In the genomic region with DNA sequence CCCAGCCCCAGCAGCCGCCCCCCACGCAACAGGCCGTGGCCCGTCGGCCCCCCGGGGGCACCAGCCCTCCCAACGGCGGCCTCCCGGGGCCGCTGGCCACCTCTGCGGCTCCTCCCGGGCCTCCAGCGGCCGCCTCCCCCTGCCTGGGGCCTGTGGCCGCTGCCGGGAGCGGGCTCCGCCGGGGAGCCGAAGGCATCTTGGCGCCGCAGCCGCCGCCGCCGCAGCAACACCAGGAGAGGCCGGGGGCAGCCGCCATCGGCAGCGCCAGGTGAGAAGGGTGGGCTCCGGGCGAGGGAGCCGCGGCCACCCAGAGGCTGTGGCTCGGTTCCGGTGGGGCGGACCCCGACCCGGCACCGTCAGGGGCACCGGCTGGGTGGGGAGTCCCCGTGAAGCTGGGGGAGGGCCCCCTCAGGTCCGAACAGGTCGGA, we compare ENCODE assay signal across 1 cellular context.
A peak's percentile ranks its signal among the peaks of the same experiment; 100 is the strongest.
TF ChIP-seq lines count a peak whose summit lies in the region.

No MANE protein-coding gene starts in this region.

TF ChIP-seq in GM12878, 131 proteins besides CTCF, POLR2A, EP300 and RAD21 (continued from another document):
- no peak for TF ChIP-seq BRCA1 (IDR thresholded peaks at IDR 0.05; ENCODE audit: low read depth, low read length)
- TF ChIP-seq NFIC (IDR thresholded peaks at IDR 0.05; ENCODE audit: low read depth, low read length): no peak
- no peak for TF ChIP-seq PAX8 (IDR thresholded peaks at IDR 0.05)
- TF ChIP-seq, protein P1, sequence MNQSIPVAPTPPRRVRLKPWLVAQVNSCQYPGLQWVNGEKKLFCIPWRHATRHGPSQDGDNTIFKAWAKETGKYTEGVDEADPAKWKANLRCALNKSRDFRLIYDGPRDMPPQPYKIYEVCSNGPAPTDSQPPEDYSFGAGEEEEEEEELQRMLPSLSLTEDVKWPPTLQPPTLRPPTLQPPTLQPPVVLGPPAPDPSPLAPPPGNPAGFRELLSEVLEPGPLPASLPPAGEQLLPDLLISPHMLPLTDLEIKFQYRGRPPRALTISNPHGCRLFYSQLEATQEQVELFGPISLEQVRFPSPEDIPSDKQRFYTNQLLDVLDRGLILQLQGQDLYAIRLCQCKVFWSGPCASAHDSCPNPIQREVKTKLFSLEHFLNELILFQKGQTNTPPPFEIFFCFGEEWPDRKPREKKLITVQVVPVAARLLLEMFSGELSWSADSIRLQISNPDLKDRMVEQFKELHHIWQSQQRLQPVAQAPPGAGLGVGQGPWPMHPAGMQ (IDR thresholded peaks at IDR 0.05; ENCODE audit: borderline replicate concordance): no peak
- TF ChIP-seq STAT1 (conservative IDR thresholded peaks at IDR 0.05): no peak
- TF ChIP-seq TAF1 (IDR thresholded peaks at IDR 0.05; ENCODE audit: borderline replicate concordance, low read depth, low read length): no peak
- TF ChIP-seq MYC (IDR thresholded peaks at IDR 0.05; ENCODE audit: insufficient read depth, insufficient read length, insufficient replicate concordance, low read length, severe bottlenecking): no peak
- TF ChIP-seq, protein P2, sequence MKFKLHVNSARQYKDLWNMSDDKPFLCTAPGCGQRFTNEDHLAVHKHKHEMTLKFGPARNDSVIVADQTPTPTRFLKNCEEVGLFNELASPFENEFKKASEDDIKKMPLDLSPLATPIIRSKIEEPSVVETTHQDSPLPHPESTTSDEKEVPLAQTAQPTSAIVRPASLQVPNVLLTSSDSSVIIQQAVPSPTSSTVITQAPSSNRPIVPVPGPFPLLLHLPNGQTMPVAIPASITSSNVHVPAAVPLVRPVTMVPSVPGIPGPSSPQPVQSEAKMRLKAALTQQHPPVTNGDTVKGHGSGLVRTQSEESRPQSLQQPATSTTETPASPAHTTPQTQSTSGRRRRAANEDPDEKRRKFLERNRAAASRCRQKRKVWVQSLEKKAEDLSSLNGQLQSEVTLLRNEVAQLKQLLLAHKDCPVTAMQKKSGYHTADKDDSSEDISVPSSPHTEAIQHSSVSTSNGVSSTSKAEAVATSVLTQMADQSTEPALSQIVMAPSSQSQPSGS (IDR thresholded peaks at IDR 0.05; ENCODE audit: low read length): no peak
- peak; percentile 69 for TF ChIP-seq GATAD2B (conservative IDR thresholded peaks at IDR 0.05; ENCODE audit: low read depth)
- no peak for TF ChIP-seq RELB (IDR thresholded peaks at IDR 0.05; ENCODE audit: low read depth)
- no peak for TF ChIP-seq RB1 (IDR thresholded peaks at IDR 0.05; ENCODE audit: borderline replicate concordance)
- no peak for TF ChIP-seq SREBF2 (IDR thresholded peaks at IDR 0.05; ENCODE audit: low read length)
- TF ChIP-seq, protein P3, sequence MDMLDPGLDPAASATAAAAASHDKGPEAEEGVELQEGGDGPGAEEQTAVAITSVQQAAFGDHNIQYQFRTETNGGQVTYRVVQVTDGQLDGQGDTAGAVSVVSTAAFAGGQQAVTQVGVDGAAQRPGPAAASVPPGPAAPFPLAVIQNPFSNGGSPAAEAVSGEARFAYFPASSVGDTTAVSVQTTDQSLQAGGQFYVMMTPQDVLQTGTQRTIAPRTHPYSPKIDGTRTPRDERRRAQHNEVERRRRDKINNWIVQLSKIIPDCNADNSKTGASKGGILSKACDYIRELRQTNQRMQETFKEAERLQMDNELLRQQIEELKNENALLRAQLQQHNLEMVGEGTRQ (IDR thresholded peaks at IDR 0.05; ENCODE audit: borderline replicate concordance, low read depth, low read length): no peak
- no peak for TF ChIP-seq TCF3 (IDR thresholded peaks at IDR 0.05; ENCODE audit: borderline replicate concordance, insufficient read depth, low read depth, low read length)
- TF ChIP-seq HCFC1 (IDR thresholded peaks at IDR 0.05; ENCODE audit: low read length): no peak
- no peak for TF ChIP-seq JUNB (IDR thresholded peaks at IDR 0.05)
- no peak for TF ChIP-seq ESRRA (IDR thresholded peaks at IDR 0.05; ENCODE audit: low read length)
- TF ChIP-seq HDAC6 (IDR thresholded peaks at IDR 0.05; ENCODE audit: unreplicated experiment): no peak
- TF ChIP-seq SRF (IDR thresholded peaks at IDR 0.05; ENCODE audit: low read depth in 2 of 2, low read length in 2 of 2): no peak
- TF ChIP-seq, protein P4, sequence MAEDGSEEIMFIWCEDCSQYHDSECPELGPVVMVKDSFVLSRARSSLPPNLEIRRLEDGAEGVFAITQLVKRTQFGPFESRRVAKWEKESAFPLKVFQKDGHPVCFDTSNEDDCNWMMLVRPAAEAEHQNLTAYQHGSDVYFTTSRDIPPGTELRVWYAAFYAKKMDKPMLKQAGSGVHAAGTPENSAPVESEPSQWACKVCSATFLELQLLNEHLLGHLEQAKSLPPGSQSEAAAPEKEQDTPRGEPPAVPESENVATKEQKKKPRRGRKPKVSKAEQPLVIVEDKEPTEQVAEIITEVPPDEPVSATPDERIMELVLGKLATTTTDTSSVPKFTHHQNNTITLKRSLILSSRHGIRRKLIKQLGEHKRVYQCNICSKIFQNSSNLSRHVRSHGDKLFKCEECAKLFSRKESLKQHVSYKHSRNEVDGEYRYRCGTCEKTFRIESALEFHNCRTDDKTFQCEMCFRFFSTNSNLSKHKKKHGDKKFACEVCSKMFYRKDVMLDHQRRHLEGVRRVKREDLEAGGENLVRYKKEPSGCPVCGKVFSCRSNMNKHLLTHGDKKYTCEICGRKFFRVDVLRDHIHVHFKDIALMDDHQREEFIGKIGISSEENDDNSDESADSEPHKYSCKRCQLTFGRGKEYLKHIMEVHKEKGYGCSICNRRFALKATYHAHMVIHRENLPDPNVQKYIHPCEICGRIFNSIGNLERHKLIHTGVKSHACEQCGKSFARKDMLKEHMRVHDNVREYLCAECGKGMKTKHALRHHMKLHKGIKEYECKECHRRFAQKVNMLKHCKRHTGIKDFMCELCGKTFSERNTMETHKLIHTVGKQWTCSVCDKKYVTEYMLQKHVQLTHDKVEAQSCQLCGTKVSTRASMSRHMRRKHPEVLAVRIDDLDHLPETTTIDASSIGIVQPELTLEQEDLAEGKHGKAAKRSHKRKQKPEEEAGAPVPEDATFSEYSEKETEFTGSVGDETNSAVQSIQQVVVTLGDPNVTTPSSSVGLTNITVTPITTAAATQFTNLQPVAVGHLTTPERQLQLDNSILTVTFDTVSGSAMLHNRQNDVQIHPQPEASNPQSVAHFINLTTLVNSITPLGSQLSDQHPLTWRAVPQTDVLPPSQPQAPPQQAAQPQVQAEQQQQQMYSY (CRISPR knock-in tag; IDR thresholded peaks at IDR 0.05): no peak
- TF ChIP-seq ZBTB33 (IDR thresholded peaks at IDR 0.05): no peak
- TF ChIP-seq SMARCA5 (IDR thresholded peaks at IDR 0.05): peak; percentile 59; the same call in 1 of the 2 replicates
- TF ChIP-seq PBX3 (IDR thresholded peaks at IDR 0.05; ENCODE audit: insufficient replicate concordance, low read depth, low read length): no peak
- no peak for TF ChIP-seq TCF7 (IDR thresholded peaks at IDR 0.05; ENCODE audit: borderline replicate concordance)
- TF ChIP-seq SIN3A (IDR thresholded peaks at IDR 0.05; ENCODE audit: low read depth, low read length): 0 out of 2 replicates have a peak, but pooled peaks have one; percentile 22
- no peak for TF ChIP-seq KAT2A (conservative IDR thresholded peaks at IDR 0.05; ENCODE audit: control insufficient read depth, low read depth, low read length)
- TF ChIP-seq TBL1XR1 (IDR thresholded peaks at IDR 0.05; ENCODE audit: low read depth, low read length): no peak
- no peak for TF ChIP-seq POLR2AphosphoS5 (IDR thresholded peaks at IDR 0.05; ENCODE audit: low read length)
- no peak for TF ChIP-seq RFX5 (IDR thresholded peaks at IDR 0.05; ENCODE audit: low read depth, low read length)
- no peak for TF ChIP-seq KDM1A (IDR thresholded peaks at IDR 0.05; ENCODE audit: borderline replicate concordance)
- peak; percentile 81; the same call in 1 of the 2 replicates for TF ChIP-seq NKRF (conservative IDR thresholded peaks at IDR 0.05)
- TF ChIP-seq IKZF2 (IDR thresholded peaks at IDR 0.05): no peak
- no peak for TF ChIP-seq ZNF592 (IDR thresholded peaks at IDR 0.05)
- no peak for TF ChIP-seq RBBP5 (conservative IDR thresholded peaks at IDR 0.05)
- peak; percentile 37 for TF ChIP-seq KLF5 (IDR thresholded peaks at IDR 0.05; ENCODE audit: partially characterized antibody)
- no peak for TF ChIP-seq ATF3 (IDR thresholded peaks at IDR 0.05; ENCODE audit: borderline replicate concordance, extremely low read depth, low read depth, low read length)
- no peak for TF ChIP-seq NBN (IDR thresholded peaks at IDR 0.05)
- peak; percentile 66 for TF ChIP-seq DPF2 (IDR thresholded peaks at IDR 0.05)
- TF ChIP-seq MEF2B (IDR thresholded peaks at IDR 0.05; ENCODE audit: partially characterized antibody, poor library complexity, severe bottlenecking): no peak
- TF ChIP-seq ZNF384 (IDR thresholded peaks at IDR 0.05; ENCODE audit: borderline replicate concordance, low read depth, low read length): no peak
- no peak for TF ChIP-seq ZSCAN29 (IDR thresholded peaks at IDR 0.05)
